Comparison of ENCODE assay signal across 16 cellular contexts in the genomic region with DNA sequence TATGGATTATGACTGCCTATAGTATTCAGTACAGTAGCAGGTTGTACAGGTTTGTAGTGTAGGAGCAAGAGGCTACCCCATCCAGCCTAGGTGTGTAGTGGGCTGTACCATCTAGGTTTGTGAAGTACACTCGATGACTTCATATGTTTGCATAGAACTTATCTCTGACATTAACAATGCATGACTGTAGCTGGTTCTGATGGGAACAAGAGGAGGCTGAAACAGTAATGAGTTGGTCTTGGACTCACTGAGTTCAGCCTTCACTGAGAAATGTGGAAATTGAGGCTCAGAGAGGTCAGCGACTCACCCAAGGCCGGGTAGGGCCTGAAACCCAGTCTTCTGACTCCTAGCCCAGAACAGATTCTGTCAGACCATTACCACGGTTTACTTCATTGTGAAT. TPM values are rescaled to one million over a fixed set of nuclear protein-coding genes. Genes with fewer than 3 reads are reported as not detected.
DNase-seq lines count a peak whose midpoint lies in the region; ATAC-seq and TF ChIP-seq lines count a peak whose summit lies in the region.
"Had no signal": no experiment of that assay in that cellular context is flagged by ENCODE, and none has a peak within 500 bp of the region (broad histone marks: within the 10 kb centered on the region; RNA-seq: fewer than 3 reads in every experiment).

No MANE protein-coding gene starts in this region.

- H3F3A ChIP-seq in smooth muscle cell (ENCODE audit: low read depth): no peaks in the 10 kb centered on the region

- H3K27ac ChIP-seq in smooth muscle cell (ENCODE audit: low read depth): no peak overlapping the region
- no peak overlapping the region for H3K27ac ChIP-seq in CD8-positive, alpha-beta memory T cell (ENCODE audit: low read depth, low read length)

- H3K9ac ChIP-seq in smooth muscle cell (ENCODE audit: low read depth): no peak overlapping the region

- H3K79me2 ChIP-seq in smooth muscle cell (ENCODE audit: low read depth): no peaks in the 10 kb centered on the region

- H3K9me3 ChIP-seq in smooth muscle cell (replicated peaks; ENCODE audit: low read depth): no peaks in the 10 kb centered on the region
- H3K9me3 ChIP-seq in CD8-positive, alpha-beta memory T cell (ENCODE audit: low read length): no peaks in the 10 kb centered on the region

- peak overlapping the region in 2 of 8 donors; percentile 23 to 82 for H3K27ac Mint-ChIP-seq in CD8-positive, alpha-beta memory T cell
- H3K27ac Mint-ChIP-seq: naive B cell had no signal

- no peak for ATAC-seq in HG02610 (IDR thresholded peaks at IDR 0.05; ENCODE audit: unreplicated experiment)
- ATAC-seq: GM12878 had no signal

- no peaks in the 10 kb centered on the region for H3K9me3 Mint-ChIP-seq in CD8-positive, alpha-beta memory T cell
- H3K9me3 Mint-ChIP-seq: activated T-cell treated with anti-CD3 and anti-CD28 coated beads, Interleukin-2, amount 50 U/mL, for 4 hours; naive B cell had no signal

- no peak overlapping the region for H2AFZ ChIP-seq in smooth muscle cell (ENCODE audit: low read depth)

- H3K4me1 ChIP-seq in smooth muscle cell (ENCODE audit: low read depth): peaks cover 9% of the 10 kb centered on the region
- H3K4me1 ChIP-seq in CD8-positive, alpha-beta memory T cell (ENCODE audit: insufficient read depth, low read length): peaks cover 5% of the 10 kb centered on the region

- H3K27me3 Mint-ChIP-seq in CD8-positive, alpha-beta memory T cell: peaks cover 5 to 14% of the 10 kb centered on the region in 2 donors

- no peaks in the 10 kb centered on the region for H3K27me3 ChIP-seq in smooth muscle cell (ENCODE audit: low read depth)
- H3K27me3 ChIP-seq in CD8-positive, alpha-beta memory T cell (ENCODE audit: insufficient read depth, low read length, poor library complexity, severe bottlenecking): no peaks in the 10 kb centered on the region

- WGBS in smooth muscle cell (ENCODE audit: low lambda C conversion rate): 80% methylated on average over 4 of the region's 4 CpGs

- peak; percentile 15 for DNase-seq in activated CD4-positive, alpha-beta T cell treated with anti-CD3 and anti-CD28 coated beads for 48 hours
- no peak for DNase-seq in activated CD4-positive, alpha-beta T cell treated with anti-CD3 and anti-CD28 coated beads, Interleukin-2, amount 50 U/mL, for 48 hours
- DNase-seq in NCI-H226 (peak; percentile 84), epithelial cell of esophagus (ENCODE audit: low read depth) (peak; percentile 84), smooth muscle cell (lab: John Stamatoyannopoulos, UW; ENCODE audit: unreplicated experiment) (no peak), OCI-M1 (lab: John Stamatoyannopoulos, UW) (no peak)
- no peak for DNase-seq in CD8-positive, alpha-beta memory T cell
- DNase-seq: activated T-cell treated with anti-CD3 and anti-CD28 coated beads, Interleukin-2, amount 50 U/mL, for 4 hours; AML-193; naive B cell; stimulated activated CD8-positive, alpha-beta memory T cell treated with anti-CD3 and anti-CD28 coated beads, Interleukin-4, amount 100 ng/mL, for 48 hours; T1000 had no signal

- H3K4me3 ChIP-seq in epithelial cell of esophagus (ENCODE audit: low read length) (no peak overlapping the region), smooth muscle cell (no peak overlapping the region)
- no peak overlapping the region for H3K4me3 ChIP-seq in CD8-positive, alpha-beta memory T cell (ENCODE audit: low read length)
- H3K4me3 ChIP-seq: GM12878, skin epidermis had no signal

- H3K4me1 Mint-ChIP-seq in CD8-positive, alpha-beta memory T cell: peaks cover 16 to 29% (median 26%) of the 10 kb centered on the region in 3 donors

- no peaks in the 10 kb centered on the region for H3K36me3 ChIP-seq in smooth muscle cell (ENCODE audit: low read depth)
- no peaks in the 10 kb centered on the region for H3K36me3 ChIP-seq in CD8-positive, alpha-beta memory T cell (ENCODE audit: insufficient read depth, low read length)

- H4K20me1 ChIP-seq in smooth muscle cell (ENCODE audit: low read depth): no peaks in the 10 kb centered on the region

- H3K36me3 Mint-ChIP-seq in CD8-positive, alpha-beta memory T cell: no peaks in the 10 kb centered on the region
- H3K36me3 Mint-ChIP-seq: naive B cell had no signal

- CTCF ChIA-PET in CD8-positive, alpha-beta memory T cell (lab: Charles Lee): interaction anchor here (2.2 kb wide), 1 partner anchor 14 kb away, joined by 9 read pairs; the partner anchor contains the start of gene MYO7A

- TF ChIP-seq CTCF in epithelial cell of esophagus (IDR thresholded peaks at IDR 0.05; ENCODE audit: insufficient read depth, low read depth, low read length, missing control alignments): no peak
- TF ChIP-seq CTCF in smooth muscle cell (IDR thresholded peaks at IDR 0.05; ENCODE audit: borderline replicate concordance, insufficient read depth, poor library complexity, severe bottlenecking): no peak

- peak overlapping the region; percentile 26 for H3K4me2 ChIP-seq in smooth muscle cell

- POLR2A ChIA-PET in CD8-positive, alpha-beta memory T cell (lab: Charles Lee): no interaction called here

- no peak overlapping the region for H3K4me3 Mint-ChIP-seq in CD8-positive, alpha-beta memory T cell
- H3K4me3 Mint-ChIP-seq: activated T-cell treated with anti-CD3 and anti-CD28 coated beads, Interleukin-2, amount 50 U/mL, for 4 hours; naive B cell had no signal

RNA-seq across cellular contexts. Expression of gene MYO7A, which starts 13.0 kb away (rescaled TPM):
- total RNA-seq in smooth muscle cell: 0.18 TPM in 1 of 2 replicates, not detected in the other
- polyA plus RNA-seq in smooth muscle cell: 0.04 and 0.08 TPM in 2 replicates
- under 1 TPM; 0.20 to 0.31 TPM for total RNA-seq in CD8-positive, alpha-beta memory T cell
- polyA plus RNA-seq in CD8-positive, alpha-beta memory T cell: 0.06 TPM

RNA-seq across cellular contexts. Expression of gene OMP, which starts 38.4 kb away (rescaled TPM):
- total RNA-seq in smooth muscle cell: 2.1 TPM in 1 of 2 replicates, not detected in the other
- not detected in 2 replicates for polyA plus RNA-seq in smooth muscle cell
- not detected for total RNA-seq in CD8-positive, alpha-beta memory T cell
- not detected for polyA plus RNA-seq in CD8-positive, alpha-beta memory T cell
- total RNA-seq: activated T-cell treated with anti-CD3 and anti-CD28 coated beads, Interleukin-2, amount 50 U/mL, for 4 hours; dermis microvascular lymphatic vessel endothelial cell; GM12878 had no signal
- polyA plus RNA-seq: GM12878 had no signal

Comparison
In these comparisons a context has a peak if more than half of its experiments do, and no peak if none do; other contexts are left out.
1. DNase-seq: peak in activated CD4-positive, alpha-beta T cell treated with anti-CD3 and anti-CD28 coated beads for 48 hours (single experiment), NCI-H226 (single experiment) and epithelial cell of esophagus (single experiment); none in activated CD4-positive, alpha-beta T cell treated with anti-CD3 and anti-CD28 coated beads, Interleukin-2, amount 50 U/mL, for 48 hours (0 of 2), smooth muscle cell (single experiment), CD8-positive, alpha-beta memory T cell (0 of 5) and OCI-M1 (single experiment).